Comparison of ENCODE assay signal across 1 cellular context in the genomic region with DNA sequence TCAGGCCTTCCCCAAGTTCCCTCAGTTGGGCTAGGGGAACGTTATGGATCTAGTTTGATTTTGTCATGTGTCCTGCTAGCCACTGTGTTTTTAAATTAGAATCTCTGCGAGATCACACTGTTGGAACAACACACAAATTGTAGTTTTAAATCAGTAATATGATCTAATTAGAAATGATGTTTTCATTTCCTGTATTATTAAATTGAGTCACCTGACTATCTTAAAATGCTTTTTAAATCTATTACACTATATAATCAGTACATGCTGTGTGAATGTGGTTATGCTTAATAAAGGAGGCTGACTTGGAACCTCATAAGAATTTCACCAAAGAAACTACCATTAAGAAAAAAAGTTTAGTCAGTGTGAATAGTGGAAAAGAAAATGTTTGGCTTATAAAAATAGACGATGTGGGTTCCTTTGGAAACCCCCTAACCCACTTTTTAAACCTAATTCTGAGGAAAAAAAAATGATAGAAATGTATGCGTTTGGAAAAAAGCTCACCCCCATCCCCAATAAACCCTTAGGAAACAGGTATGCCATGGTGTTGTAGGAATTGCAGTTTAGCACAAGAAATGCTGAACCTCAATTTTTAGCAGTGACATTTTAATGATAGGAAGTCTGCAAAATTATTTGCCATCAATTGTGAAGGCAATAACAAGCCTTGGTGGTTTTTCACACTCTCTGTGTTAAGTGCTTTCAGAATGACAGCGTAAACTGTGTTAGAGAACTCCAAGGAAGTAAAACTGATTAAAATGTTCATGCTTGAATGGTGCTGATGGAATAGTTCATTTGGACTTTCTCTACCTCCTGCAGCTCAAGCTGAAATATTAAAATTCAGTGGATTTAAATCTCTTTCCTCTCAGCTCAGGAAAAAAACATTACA.
TF ChIP-seq lines count a peak whose summit lies in the region.

No MANE protein-coding gene starts in this region.

TF ChIP-seq in HepG2, 621 proteins besides CTCF, POLR2A, EP300 and RAD21 (continued from another document):
- no peak for TF ChIP-seq TRAFD1 (CRISPR knock-in tag; IDR thresholded peaks at IDR 0.05; ENCODE audit: borderline replicate concordance)
